ENCODE assay signal across 31 cellular contexts in genomic region chr17:54745239-54745638, GRCh38.
"Had no signal": no experiment of that assay in that cellular context is flagged by ENCODE, and none has a peak within 500 bp of the region (broad histone marks: within the 10 kb centered on the region; RNA-seq: fewer than 3 reads in every experiment).

No MANE protein-coding gene starts in this region.

- DNase-seq: natural killer cell; occipital lobe; ovary; posterior cingulate gyrus; psoas muscle; right cardiac atrium; spleen; stimulated activated CD4-positive, alpha-beta T cell treated with anti-CD3 and anti-CD28 coated beads, Interleukin-12 subunit alpha, Interleukin-12 subunit beta, amount 100 ng/mL, for 4 hours; stimulated activated CD4-positive, alpha-beta T cell treated with anti-CD3 and anti-CD28 coated beads, Interleukin-1b, Interleukin-23, amount 100 ng/mL, for 48 hours; stimulated activated CD4-positive, alpha-beta T cell treated with anti-CD3 and anti-CD28 coated beads, Interleukin-4, amount 100 ng/mL, for 1 hour; stimulated activated CD4-positive, alpha-beta T cell treated with anti-CD3 and anti-CD28 coated beads, Interleukin-4, amount 100 ng/mL, for 4 hours; stimulated activated CD8-positive, alpha-beta memory T cell treated with anti-CD3 and anti-CD28 coated beads, Interleukin-4, amount 100 ng/mL, for 48 hours; stimulated activated naive CD4-positive, alpha-beta T cell; stimulated activated naive CD8-positive, alpha-beta T cell treated with anti-CD3 and anti-CD28 coated beads, Interleukin-15, amount 100 ng/mL, for 72 hours; stimulated activated naive CD8-positive, alpha-beta T cell treated with anti-CD3 and anti-CD28 coated beads, Interleukin-15, Interleukin-2, amounts not matched to agents 100 U/mL and 50 U/mL, for 24 hours; substantia nigra; testis; trophoblast cell; upper lobe of left lung had no signal

- H3K4me2 ChIP-seq: neural progenitor cell, smooth muscle cell had no signal

- H3K27me3 ChIP-seq: neural progenitor cell, ovary, spleen, suprapubic skin, testis, tibial nerve, upper lobe of left lung, vagina had no signal

- ATAC-seq: natural killer cell; psoas muscle; right cardiac atrium; sciatic nerve; stimulated activated memory B cell treated with anti-CD40 and anti-IgM and Interleukin-4, amounts not matched to agents 10 μg/mL and 1 μg/mL and 100 μg/mL, for 72 hours; stimulated activated naive CD8-positive, alpha-beta T cell treated with anti-CD3 and anti-CD28 coated beads, Interleukin-15, amount 100 ng/mL, for 72 hours; stimulated activated naive CD8-positive, alpha-beta T cell treated with anti-CD3 and anti-CD28 coated beads, Interleukin-15, Interleukin-2, amounts not matched to agents 100 U/mL and 50 U/mL, for 24 hours had no signal

- H3K9me3 ChIP-seq: ovary, testis had no signal

- H3K36me3 Mint-ChIP-seq: natural killer cell; neural progenitor cell; stimulated activated memory B cell treated with anti-CD40 and anti-IgM and Interleukin-4, amounts not matched to agents 10 μg/mL and 1 μg/mL and 100 μg/mL, for 72 hours had no signal

- H3K4me1 Mint-ChIP-seq: natural killer cell; nephron; neural progenitor cell; stimulated activated memory B cell treated with anti-CD40 and anti-IgM and Interleukin-4, amounts not matched to agents 10 μg/mL and 1 μg/mL and 100 μg/mL, for 72 hours; stimulated activated naive CD8-positive, alpha-beta T cell treated with anti-CD3 and anti-CD28 coated beads, Interleukin-15, amount 100 ng/mL, for 72 hours had no signal

- H3K4me3 Mint-ChIP-seq: natural killer cell; nephron; neural progenitor cell; stimulated activated memory B cell treated with anti-CD40 and anti-IgM and Interleukin-4, amounts not matched to agents 10 μg/mL and 1 μg/mL and 100 μg/mL, for 72 hours; stimulated activated naive CD8-positive, alpha-beta T cell treated with anti-CD3 and anti-CD28 coated beads, Interleukin-15, amount 100 ng/mL, for 72 hours had no signal

- H2AFZ ChIP-seq: neural progenitor cell, parathyroid adenoma had no signal

- H3K27me3 Mint-ChIP-seq: progenitor cell of endocrine pancreas; stimulated activated memory B cell treated with anti-CD40 and anti-IgM and Interleukin-4, amounts not matched to agents 10 μg/mL and 1 μg/mL and 100 μg/mL, for 72 hours had no signal

- H3K36me3 ChIP-seq: neural progenitor cell, ovary, spleen, suprapubic skin, tibial nerve, upper lobe of left lung, vagina had no signal

- FAIRE-seq: urothelium cell line had no signal

- H3K4me3 ChIP-seq: neural progenitor cell, ovary, psoas muscle, skin epidermis, smooth muscle cell, spleen, suprapubic skin, testis, tibial nerve, upper lobe of left lung, vagina had no signal

- H3K9ac ChIP-seq: neural progenitor cell, parathyroid adenoma had no signal

- H3K4me1 ChIP-seq: neural progenitor cell, psoas muscle, spleen, suprapubic skin, testis, tibial nerve, upper lobe of left lung, vagina had no signal

- H3K27ac ChIP-seq: neural progenitor cell, ovary, parathyroid adenoma, psoas muscle, skin epidermis, spleen, suprapubic skin, testis, tibial nerve, upper lobe of left lung, vagina had no signal

- H3K27ac Mint-ChIP-seq: natural killer cell; nephron; neural progenitor cell; progenitor cell of endocrine pancreas; stimulated activated memory B cell treated with anti-CD40 and anti-IgM and Interleukin-4, amounts not matched to agents 10 μg/mL and 1 μg/mL and 100 μg/mL, for 72 hours; stimulated activated naive CD8-positive, alpha-beta T cell treated with anti-CD3 and anti-CD28 coated beads, Interleukin-15, amount 100 ng/mL, for 72 hours had no signal

- H3K79me2 ChIP-seq: parathyroid adenoma had no signal
